8 cellular contexts compared by ENCODE assay signal in the genomic region with DNA sequence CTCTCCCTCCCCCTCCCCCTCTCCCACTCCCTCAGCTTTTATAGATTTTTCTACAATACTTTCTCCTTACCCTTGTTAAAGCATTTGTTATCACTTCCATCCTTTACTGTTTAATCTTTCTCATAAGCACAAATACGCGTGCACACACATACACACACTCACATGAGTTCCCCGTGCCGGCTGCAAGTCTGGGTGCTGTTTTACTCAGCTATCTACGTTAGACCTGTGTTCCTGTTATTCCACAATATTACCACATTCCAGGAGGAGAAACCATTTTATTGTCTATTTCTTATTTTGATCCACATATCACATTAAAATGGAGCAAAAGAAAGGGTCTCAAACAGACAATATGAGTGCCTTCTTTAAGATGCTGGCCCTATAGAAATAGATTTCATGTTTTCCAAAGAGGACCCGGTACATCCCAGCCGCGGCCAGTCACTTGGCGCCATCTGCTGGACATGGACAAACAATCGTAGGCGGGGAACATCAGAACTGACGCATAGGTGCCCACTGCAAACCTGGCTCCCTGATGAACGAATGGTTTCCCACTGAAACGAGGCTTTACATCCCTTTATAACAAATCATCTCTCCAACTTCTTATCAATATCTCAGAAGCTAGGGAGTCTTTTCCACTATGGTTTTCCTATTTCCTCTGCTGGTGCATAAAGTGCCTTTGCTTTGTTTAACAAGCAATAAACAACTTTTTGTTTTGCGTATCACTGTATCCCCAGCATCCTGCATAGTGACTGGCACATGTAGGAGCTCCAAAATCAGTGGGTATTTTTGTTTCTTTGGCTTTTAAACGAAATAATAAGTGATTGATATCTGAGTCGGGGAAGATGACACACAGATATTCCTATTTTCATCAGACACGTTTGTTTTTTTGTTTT. TPM values are rescaled to one million over a fixed set of nuclear protein-coding genes. Genes with fewer than 3 reads are reported as not detected.
DNase-seq lines count a peak whose midpoint lies in the region; ATAC-seq and TF ChIP-seq lines count a peak whose summit lies in the region.

No MANE protein-coding gene starts in this region.

- peaks cover 11% of the 10 kb centered on the region for H3K9me3 Mint-ChIP-seq in T-helper 2 cell treated with Interferon-gamma antibody and Interleukin-4, amounts not matched to agents 5 μg/mL and 100 μg/mL, for 36 hours
- H3K9me3 Mint-ChIP-seq in brain = peaks cover 7 to 15% (median 11%) of the 10 kb centered on the region in 5 experiments

- no peak for ATAC-seq in GM18909 (IDR thresholded peaks at IDR 0.05; ENCODE audit: poor library complexity, unreplicated experiment)

- H3K4me1 Mint-ChIP-seq in T-helper 2 cell treated with Interferon-gamma antibody and Interleukin-4, amounts not matched to agents 5 μg/mL and 100 μg/mL, for 36 hours (ENCODE audit: low read depth) = no peaks in the 10 kb centered on the region
- H3K4me1 Mint-ChIP-seq in brain = peaks cover 9% of the 10 kb centered on the region

- H3K4me3 Mint-ChIP-seq in T-helper 2 cell treated with Interferon-gamma antibody and Interleukin-4, amounts not matched to agents 5 μg/mL and 100 μg/mL, for 36 hours = no peak overlapping the region
- H3K4me3 Mint-ChIP-seq in brain = no peak overlapping the region

- TF ChIP-seq CTCF in brain (conservative IDR thresholded peaks at IDR 0.05) = peak; percentile 91 to 95

- peaks cover 22% of the 10 kb centered on the region for H3K27me3 Mint-ChIP-seq in T-helper 2 cell treated with Interferon-gamma antibody and Interleukin-4, amounts not matched to agents 5 μg/mL and 100 μg/mL, for 36 hours (ENCODE audit: low read depth)
- H3K27me3 Mint-ChIP-seq in brain = no peaks in the 10 kb centered on the region

- H3K36me3 Mint-ChIP-seq in T-helper 2 cell treated with Interferon-gamma antibody and Interleukin-4, amounts not matched to agents 5 μg/mL and 100 μg/mL, for 36 hours (ENCODE audit: low read depth) = no peaks in the 10 kb centered on the region
- H3K36me3 Mint-ChIP-seq in brain = peaks cover 19% of the 10 kb centered on the region

- peak; percentile 10 to 27 for DNase-seq in NCI-H524 (lab: John Stamatoyannopoulos, UW)
- DNase-seq in NCI-H524 treated with DMSO at 0.1 percent for 48 hours (lab: John Stamatoyannopoulos, UW) = no peak
- peak; percentile 48 for DNase-seq in NCI-H1105 treated with DMSO at 0.1 percent for 48 hours (lab: John Stamatoyannopoulos, UW)
- peak; percentile 45 for DNase-seq in T-helper 2 cell treated with Interferon-gamma antibody and Interleukin-4, amounts not matched to agents 5 μg/mL and 100 μg/mL, for 36 hours (ENCODE audit: low spot score)
- DNase-seq in inferior parietal cortex (ENCODE audit: extremely low spot score) = peak; percentile 80
- peak; percentile 39 to 60 (median 53) for DNase-seq in stimulated activated CD4-positive, alpha-beta T cell treated with anti-CD3 and anti-CD28 coated beads, Interleukin-12 subunit alpha, Interleukin-12 subunit beta, amount 100 ng/mL, for 48 hours (ENCODE audit: low read depth in 2 of 3, low spot score in 1 of 3)

- no peak overlapping the region for H3K27ac Mint-ChIP-seq in T-helper 2 cell treated with Interferon-gamma antibody and Interleukin-4, amounts not matched to agents 5 μg/mL and 100 μg/mL, for 36 hours
- peak overlapping the region in 1 of 5 experiments; percentile 16 for H3K27ac Mint-ChIP-seq in brain

RNA-seq across cellular contexts. Expression of a gene that starts 25.2 kb away (rescaled TPM):
- 58.3 TPM for polyA plus RNA-seq in brain (ENCODE audit: insufficient read depth, low read depth, low replicate concordance)
